Comparison of ENCODE assay signal across 1 cellular context in the genomic region with DNA sequence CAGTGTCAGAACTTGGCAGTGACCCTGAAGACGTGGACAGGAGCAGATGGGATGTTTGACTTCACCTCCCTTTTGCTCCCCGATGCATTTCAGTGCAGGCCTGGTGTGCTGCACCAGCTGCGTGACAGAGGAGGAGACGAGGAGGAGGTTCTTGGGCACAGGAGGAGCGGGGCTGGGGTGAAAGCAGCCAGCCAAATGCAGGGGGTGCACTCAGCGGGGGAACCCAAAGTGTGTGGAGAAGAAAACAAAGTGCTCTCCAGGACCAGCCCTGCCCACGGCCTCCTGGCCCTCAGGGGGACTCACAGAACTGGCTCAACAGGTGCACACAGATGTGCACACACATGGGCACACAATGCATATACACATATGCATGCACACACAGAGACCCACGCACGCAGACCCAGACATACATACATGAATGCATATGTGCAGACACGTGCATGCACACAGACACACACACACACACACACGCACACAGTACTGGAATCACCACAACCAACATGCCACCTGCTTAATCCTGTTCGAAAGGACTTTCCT.
TF ChIP-seq lines count a peak whose summit lies in the region.

No MANE protein-coding gene starts in this region.

TF ChIP-seq in HepG2, 621 proteins besides CTCF, POLR2A, EP300 and RAD21 (continued from another document):
- TF ChIP-seq, protein P1, sequence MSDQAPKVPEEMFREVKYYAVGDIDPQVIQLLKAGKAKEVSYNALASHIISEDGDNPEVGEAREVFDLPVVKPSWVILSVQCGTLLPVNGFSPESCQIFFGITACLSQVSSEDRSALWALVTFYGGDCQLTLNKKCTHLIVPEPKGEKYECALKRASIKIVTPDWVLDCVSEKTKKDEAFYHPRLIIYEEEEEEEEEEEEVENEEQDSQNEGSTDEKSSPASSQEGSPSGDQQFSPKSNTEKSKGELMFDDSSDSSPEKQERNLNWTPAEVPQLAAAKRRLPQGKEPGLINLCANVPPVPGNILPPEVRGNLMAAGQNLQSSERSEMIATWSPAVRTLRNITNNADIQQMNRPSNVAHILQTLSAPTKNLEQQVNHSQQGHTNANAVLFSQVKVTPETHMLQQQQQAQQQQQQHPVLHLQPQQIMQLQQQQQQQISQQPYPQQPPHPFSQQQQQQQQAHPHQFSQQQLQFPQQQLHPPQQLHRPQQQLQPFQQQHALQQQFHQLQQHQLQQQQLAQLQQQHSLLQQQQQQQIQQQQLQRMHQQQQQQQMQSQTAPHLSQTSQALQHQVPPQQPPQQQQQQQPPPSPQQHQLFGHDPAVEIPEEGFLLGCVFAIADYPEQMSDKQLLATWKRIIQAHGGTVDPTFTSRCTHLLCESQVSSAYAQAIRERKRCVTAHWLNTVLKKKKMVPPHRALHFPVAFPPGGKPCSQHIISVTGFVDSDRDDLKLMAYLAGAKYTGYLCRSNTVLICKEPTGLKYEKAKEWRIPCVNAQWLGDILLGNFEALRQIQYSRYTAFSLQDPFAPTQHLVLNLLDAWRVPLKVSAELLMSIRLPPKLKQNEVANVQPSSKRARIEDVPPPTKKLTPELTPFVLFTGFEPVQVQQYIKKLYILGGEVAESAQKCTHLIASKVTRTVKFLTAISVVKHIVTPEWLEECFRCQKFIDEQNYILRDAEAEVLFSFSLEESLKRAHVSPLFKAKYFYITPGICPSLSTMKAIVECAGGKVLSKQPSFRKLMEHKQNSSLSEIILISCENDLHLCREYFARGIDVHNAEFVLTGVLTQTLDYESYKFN (CRISPR knock-in tag; conservative IDR thresholded peaks at IDR 0.05): no peak
- TF ChIP-seq HIVEP1 (CRISPR knock-in tag; IDR thresholded peaks at IDR 0.05) (no peak), MTF2 (CRISPR knock-in tag; IDR thresholded peaks at IDR 0.05; ENCODE audit: borderline replicate concordance) (no peak)
- TF ChIP-seq, protein P2, sequence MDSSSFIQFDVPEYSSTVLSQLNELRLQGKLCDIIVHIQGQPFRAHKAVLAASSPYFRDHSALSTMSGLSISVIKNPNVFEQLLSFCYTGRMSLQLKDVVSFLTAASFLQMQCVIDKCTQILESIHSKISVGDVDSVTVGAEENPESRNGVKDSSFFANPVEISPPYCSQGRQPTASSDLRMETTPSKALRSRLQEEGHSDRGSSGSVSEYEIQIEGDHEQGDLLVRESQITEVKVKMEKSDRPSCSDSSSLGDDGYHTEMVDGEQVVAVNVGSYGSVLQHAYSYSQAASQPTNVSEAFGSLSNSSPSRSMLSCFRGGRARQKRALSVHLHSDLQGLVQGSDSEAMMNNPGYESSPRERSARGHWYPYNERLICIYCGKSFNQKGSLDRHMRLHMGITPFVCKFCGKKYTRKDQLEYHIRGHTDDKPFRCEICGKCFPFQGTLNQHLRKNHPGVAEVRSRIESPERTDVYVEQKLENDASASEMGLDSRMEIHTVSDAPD (CRISPR knock-in tag; IDR thresholded peaks at IDR 0.05): no peak
